Comparison of ENCODE assay signal across 14 cellular contexts in genomic region chr11:76771446-76772099, GRCh38. TPM values are rescaled to one million over a fixed set of nuclear protein-coding genes. Genes with fewer than 3 reads are reported as not detected.
A peak's percentile ranks its signal among the peaks of the same experiment; 100 is the strongest.
DNase-seq lines count a peak whose midpoint lies in the region; ATAC-seq, FAIRE-seq and TF ChIP-seq lines count a peak whose summit lies in the region.
"Had no signal": no experiment of that assay in that cellular context is flagged by ENCODE, and none has a peak within 500 bp of the region (broad histone marks: within the 10 kb centered on the region; RNA-seq: fewer than 3 reads in every experiment).

No MANE protein-coding gene starts in this region.

- in situ Hi-C loops in Panc1 (cut with HindIII; ENCODE audit: low pct_unique_long_range_greater_than_20kb, low sequenced_read_pairs), result no loop called here

- H4K20me1 ChIP-seq in hepatocyte (ENCODE audit: insufficient read depth, poor library complexity, severe bottlenecking), result no peaks in the 10 kb centered on the region

- no TSS peak for BruUV-seq in Panc1 (replicated peaks; lab: Mats Ljungman, UMichigan)

- CTCF ChIA-PET in Panc1 (lab: Charles Lee), result no interaction called here

- no peak overlapping the region for H3K4me3 ChIP-seq in Panc1 (ENCODE audit: low read depth in 2 of 2, low read length in 2 of 2)
- H3K4me3 ChIP-seq in hepatocyte, result no peak overlapping the region
- H3K4me3 ChIP-seq in skeletal muscle satellite cell (ENCODE audit: low read length), result no peak overlapping the region
- H3K4me3 ChIP-seq: cardiac muscle cell, SJCRH30 had no signal

- H3K4me2 ChIP-seq in hepatocyte, result no peak overlapping the region
- peak overlapping the region; percentile 51 for H3K4me2 ChIP-seq in skeletal muscle satellite cell (ENCODE audit: low read length)

- TF ChIP-seq POLR2A in H54 (IDR thresholded peaks at IDR 0.05; ENCODE audit: low read depth, low read length), result no peak

- TF ChIP-seq CTCF in C4-2B (conservative IDR thresholded peaks at IDR 0.05), result no peak
- no peak for TF ChIP-seq CTCF in Panc1 (IDR thresholded peaks at IDR 0.05)
- no peak for TF ChIP-seq CTCF in hepatocyte (IDR thresholded peaks at IDR 0.05; ENCODE audit: poor library complexity)

- no peaks in the 10 kb centered on the region for H3K9me2 ChIP-seq in hepatocyte (replicated peaks; ENCODE audit: insufficient read depth)

- FAIRE-seq in H54 (lab: Jason Lieb, UNC), result no peak
- FAIRE-seq: G401.6 had no signal

- H3K27me3 ChIP-seq in Panc1 (ENCODE audit: control insufficient read depth, insufficient read depth, low read length) (no peaks in the 10 kb centered on the region), hepatocyte (no peaks in the 10 kb centered on the region), skeletal muscle satellite cell (ENCODE audit: control insufficient read depth, insufficient read depth, low read length) (peaks cover 13% of the 10 kb centered on the region)
- H3K27me3 ChIP-seq: cardiac muscle cell, SJCRH30 had no signal

- POLR2A ChIA-PET in Panc1 (lab: Charles Lee), result no interaction called here

- H3K27ac ChIP-seq in C4-2B (peak overlapping the region; percentile 29), Panc1 (ENCODE audit: low read length) (peak overlapping the region; percentile 52), hepatocyte (peak overlapping the region; percentile 81)
- H3K27ac ChIP-seq: cardiac muscle cell had no signal

- H3K36me3 ChIP-seq in Panc1 (ENCODE audit: control insufficient read depth, insufficient read depth, low read length) (no peaks in the 10 kb centered on the region), hepatocyte (replicated peaks; ENCODE audit: insufficient read depth, low read depth) (no peaks in the 10 kb centered on the region), skeletal muscle satellite cell (ENCODE audit: insufficient read depth, low read length) (no peaks in the 10 kb centered on the region)
- H3K36me3 ChIP-seq: cardiac muscle cell, SJCRH30 had no signal

- peaks cover 7% of the 10 kb centered on the region; the same call in 1 of the 2 replicates for H3K9me3 ChIP-seq in Panc1 (ENCODE audit: control insufficient read depth, insufficient read depth, low read depth, low read length)
- peaks cover 4% of the 10 kb centered on the region for H3K9me3 ChIP-seq in hepatocyte (ENCODE audit: low read depth)
- peaks cover 3% of the 10 kb centered on the region for H3K9me3 ChIP-seq in skeletal muscle satellite cell (replicated peaks; ENCODE audit: low read length)

- no peaks in the 10 kb centered on the region for H3K79me2 ChIP-seq in hepatocyte

- 75% methylated on average over 8 of the region's 8 CpGs for WGBS in hepatocyte (ENCODE audit: low lambda C conversion rate, missing lambda C conversion rate)

- no peak for ATAC-seq in Panc1
- no peak for ATAC-seq in GM19324 (IDR thresholded peaks at IDR 0.05; ENCODE audit: low FRiP score, unreplicated experiment)
- ATAC-seq: naive thymus-derived CD8-positive, alpha-beta T cell had no signal

- no peak overlapping the region for H2AFZ ChIP-seq in hepatocyte

- intact Hi-C loops in Panc1 (cut with micrococcal nuclease; ENCODE audit: unreplicated experiment), result no loop called here

- H3K4me1 ChIP-seq in Panc1 (ENCODE audit: control insufficient read depth, insufficient read depth, low read length) (peaks cover 27% of the 10 kb centered on the region), hepatocyte (ENCODE audit: insufficient read depth) (peaks cover 53% of the 10 kb centered on the region), skeletal muscle satellite cell (ENCODE audit: control insufficient read depth, insufficient read depth, low read length) (peaks cover 47% of the 10 kb centered on the region)

- H3K9ac ChIP-seq in skeletal muscle satellite cell (ENCODE audit: low read depth, low read length), result peak overlapping the region; percentile 4

- no peak for DNase-seq in Panc1 (ENCODE audit: low read depth, low spot score)
- no peak for DNase-seq in hepatocyte (ENCODE audit: low spot score)
- DNase-seq in H54 (ENCODE audit: insufficient read length, low spot score), result no peak
- DNase-seq in amygdala (lab: John Stamatoyannopoulos, UW), result no peak
- DNase-seq in NCI-H1436 treated with DMSO at 0.1 percent for 48 hours (lab: John Stamatoyannopoulos, UW), result no peak
- DNase-seq: activated CD4-positive, CD25-positive, alpha-beta regulatory T cell; activated T-cell treated with anti-CD3 and anti-CD28 coated beads, Interleukin-2, amount 50 U/mL, for 48 hours had no signal

RNA-seq across cellular contexts. Expression of gene TSKU, which starts 11.6 kb away (rescaled TPM):
- total RNA-seq in Panc1 (2021; ENCODE audit: unreplicated experiment), result 31.4 TPM
- polyA plus RNA-seq in Panc1 (2012; ENCODE audit: insufficient read length), result 44.7 TPM
- total RNA-seq in hepatocyte, result 61.9 and 62.9 TPM in 2 replicates
- polyA plus RNA-seq in hepatocyte, result 73.7 and 81.9 TPM in 2 replicates
- total RNA-seq in skeletal muscle satellite cell (2012; rRNA removed), result 18.8 and 28.0 TPM in 2 replicates
- total RNA-seq: naive thymus-derived CD8-positive, alpha-beta T cell had no signal
- polyA plus RNA-seq: naive thymus-derived CD8-positive, alpha-beta T cell had no signal

Comparison
In these comparisons a context has a peak if more than half of its experiments do, and no peak if none do; other contexts are left out.
1. H3K27ac ChIP-seq: peak in every context shown above with its lines; median percentile 81 in hepatocyte; 52 in Panc1; 29 in C4-2B.